ENCODE assay signal across 23 cellular contexts in genomic region chr4:98711526-98711925, GRCh38.
"Had no signal": no experiment of that assay in that cellular context is flagged by ENCODE, and none has a peak within 500 bp of the region (broad histone marks: within the 10 kb centered on the region; RNA-seq: fewer than 3 reads in every experiment).

No MANE protein-coding gene starts in this region.

- H3K27ac Mint-ChIP-seq: activated naive CD8-positive, alpha-beta T cell treated with anti-CD3 and anti-CD28 coated beads, Interleukin-2, amount 10 ng/mL, durations not matched to agents 7 days and 5 days; activated T-helper 1 cell treated with anti-CD3 and anti-CD28 coated beads, Interleukin-12 subunit alpha, Interleukin-12 subunit beta, Interleukin-2, Interleukin-4 antibody, amounts not matched to agents 30 ng/mL and 10 ng/mL and 1 ng/mL, durations not matched to agents 14 hours and 24 hours and 36 hours; natural killer cell treated with Interleukin-12 subunit alpha and Interleukin-12 subunit beta and Interleukin-15 and Interleukin-18, amount 100 ng/mL, for 72 hours; stimulated activated memory B cell treated with anti-CD40 and anti-IgM and Interleukin-4, amounts not matched to agents 10 μg/mL and 1 μg/mL and 100 μg/mL, for 72 hours; T-helper 17 cell; type B pancreatic cell had no signal

- H3K4me1 Mint-ChIP-seq: stimulated activated memory B cell treated with anti-CD40 and anti-IgM and Interleukin-4, amounts not matched to agents 10 μg/mL and 1 μg/mL and 100 μg/mL, for 72 hours had no signal

- H2AFZ ChIP-seq: parathyroid adenoma had no signal

- H3K9me3 ChIP-seq: esophagus muscularis mucosa, lower lobe of right lung, neutrophil, right lobe of liver, testis had no signal

- H3K27ac ChIP-seq: esophagus muscularis mucosa, lower lobe of right lung, neutrophil, parathyroid adenoma, right lobe of liver, spleen, testis had no signal

- H3K27me3 Mint-ChIP-seq: activated naive CD8-positive, alpha-beta T cell treated with anti-CD3 and anti-CD28 coated beads, Interleukin-2, amount 10 ng/mL, durations not matched to agents 7 days and 5 days; natural killer cell treated with Interleukin-12 subunit alpha and Interleukin-12 subunit beta and Interleukin-15 and Interleukin-18, amount 100 ng/mL, for 72 hours; T-helper 17 cell; type B pancreatic cell had no signal

- FAIRE-seq: bronchial epithelial cell, endothelial cell of umbilical vein, islet of Langerhans had no signal

- H3K79me2 ChIP-seq: parathyroid adenoma had no signal

- H3K4me3 Mint-ChIP-seq: activated naive CD8-positive, alpha-beta T cell treated with anti-CD3 and anti-CD28 coated beads, Interleukin-2, amount 10 ng/mL, durations not matched to agents 7 days and 5 days; activated T-helper 1 cell treated with anti-CD3 and anti-CD28 coated beads, Interleukin-12 subunit alpha, Interleukin-12 subunit beta, Interleukin-2, Interleukin-4 antibody, amounts not matched to agents 30 ng/mL and 10 ng/mL and 1 ng/mL, durations not matched to agents 14 hours and 24 hours and 36 hours; natural killer cell treated with Interleukin-12 subunit alpha and Interleukin-12 subunit beta and Interleukin-15 and Interleukin-18, amount 100 ng/mL, for 72 hours; stimulated activated memory B cell treated with anti-CD40 and anti-IgM and Interleukin-4, amounts not matched to agents 10 μg/mL and 1 μg/mL and 100 μg/mL, for 72 hours; T-helper 17 cell; type B pancreatic cell had no signal

- H3K36me3 ChIP-seq: esophagus muscularis mucosa, lower lobe of right lung, neutrophil, right lobe of liver, spleen had no signal

- ATAC-seq: left colon; lower lobe of right lung; natural killer cell treated with Interleukin-12 subunit alpha and Interleukin-12 subunit beta and Interleukin-15 and Interleukin-18, amount 100 ng/mL, for 72 hours; right lobe of liver; stimulated activated memory B cell treated with anti-CD40 and anti-IgM and Interleukin-4, amounts not matched to agents 10 μg/mL and 1 μg/mL and 100 μg/mL, for 72 hours; T-helper 17 cell had no signal

- H3K27me3 ChIP-seq: esophagus muscularis mucosa, neutrophil, right lobe of liver, spleen, testis had no signal

- DNase-seq: activated CD4-positive, alpha-beta T cell treated with anti-CD3 and anti-CD28 coated beads, Interleukin-2, amount 50 U/mL, for 48 hours; activated naive CD4-positive, alpha-beta T cell treated with Interleukin-2 at 50 U/mL for 16 hours; activated naive CD8-positive, alpha-beta T cell treated with anti-CD3 and anti-CD28 coated beads, Interleukin-2, amount 10 ng/mL, durations not matched to agents 7 days and 5 days; anterior cingulate cortex; cerebellar nuclear complex; effector memory CD4-positive, alpha-beta T cell; left colon; lower lobe of right lung; right lobe of liver; spleen; stimulated activated CD4-positive, alpha-beta T cell treated with anti-CD3 and anti-CD28 coated beads, Interleukin-4, amount 100 ng/mL, for 4 hours; T-helper 17 cell; testis had no signal

- H3K4me3 ChIP-seq: esophagus muscularis mucosa, lower lobe of right lung, right lobe of liver, spleen, testis had no signal

- H3K9ac ChIP-seq: parathyroid adenoma had no signal

- H3K36me3 Mint-ChIP-seq: type B pancreatic cell had no signal

- H3K4me1 ChIP-seq: esophagus muscularis mucosa, lower lobe of right lung, parathyroid adenoma, right lobe of liver, spleen, testis had no signal

- H3K9me3 Mint-ChIP-seq: natural killer cell treated with Interleukin-12 subunit alpha and Interleukin-12 subunit beta and Interleukin-15 and Interleukin-18, amount 100 ng/mL, for 72 hours had no signal
